8 cellular contexts compared by ENCODE assay signal in genomic region chr1:44677201-44677520, GRCh38. TPM values are rescaled to one million over a fixed set of nuclear protein-coding genes. Genes with fewer than 3 reads are reported as not detected.
A peak's percentile ranks its signal among the peaks of the same experiment; 100 is the strongest.
DNase-seq lines count a peak whose midpoint lies in the region; ATAC-seq and TF ChIP-seq lines count a peak whose summit lies in the region.

No MANE protein-coding gene starts in this region.

- CTCF ChIA-PET in OCI-LY7 (lab: Charles Lee; ENCODE audit: unreplicated experiment), result interaction anchor here (0.8 kb wide), 1 partner anchor 45 kb away, joined by 3 read pairs; no protein-coding TSS in a partner anchor

- H3K27ac ChIP-seq in OCI-LY7 (ENCODE audit: low read depth, low read length, poor library complexity, severe bottlenecking) (peak overlapping the region; percentile 70), tibial nerve (peak overlapping the region in 3 of 4 donors; percentile 68 to 97 (median 93))

- H3K9me2 ChIP-seq in OCI-LY7 (ENCODE audit: insufficient read depth, low read length), result no peaks in the 10 kb centered on the region

- no peaks in the 10 kb centered on the region for H3K27me3 ChIP-seq in tibial nerve

- no peaks in the 10 kb centered on the region for H3K79me2 ChIP-seq in OCI-LY7 (ENCODE audit: insufficient read depth, low read depth, low read length)

- DNase-seq in 8988T (peak; percentile 31), GM12865 (ENCODE audit: low read depth) (peak; percentile 71), OCI-LY7 (ENCODE audit: low spot score) (peak; percentile 66), fibroblast of mammary gland (ENCODE audit: low read depth) (peak; percentile 70), tibial nerve (ENCODE audit: low spot score in 2 of 2) (no peak), omental fat pad (ENCODE audit: low spot score) (no peak)
- DNase-seq in stimulated activated CD4-positive, alpha-beta T cell treated with anti-CD3 and anti-CD28 coated beads, Interleukin-4, amount 100 ng/mL, for 24 hours, result no peak

- TF ChIP-seq CTCF in GM12865 (IDR thresholded peaks at IDR 0.05; ENCODE audit: insufficient read depth, low read depth, low read length, missing control alignments) (peak; percentile 56), OCI-LY7 (conservative IDR thresholded peaks at IDR 0.05; ENCODE audit: low read length) (peak; percentile 91), fibroblast of mammary gland (conservative IDR thresholded peaks at IDR 0.05; ENCODE audit: control insufficient read depth, insufficient read depth, low read depth, low read length) (peak; percentile 58), tibial nerve (IDR thresholded peaks at IDR 0.05) (peak in 2 of 5 experiments; percentile 32 to 54), omental fat pad (IDR thresholded peaks at IDR 0.05) (no peak)

- no peak for ATAC-seq in HG02763 (IDR thresholded peaks at IDR 0.05; ENCODE audit: unreplicated experiment)
- ATAC-seq in omental fat pad (ENCODE audit: low FRiP score), result no peak

- intact Hi-C loops in OCI-LY7 (cut with micrococcal nuclease; ENCODE audit: unreplicated experiment), result loop anchor here (2.0 kb wide), 2 partner anchors 36 to 44 kb away; no protein-coding TSS in a partner anchor

- POLR2A ChIA-PET in OCI-LY7 (lab: Charles Lee), result interaction anchor here (0.6 to 2.1 kb wide), 3 partner anchors 15 to 45 kb away, joined by 3 to 6 read pairs (median 3); no protein-coding TSS in a partner anchor

- BruUV-seq in OCI-LY7 (replicated peaks; lab: Mats Ljungman, UMichigan), result no TSS peak

- H3K4me1 ChIP-seq in OCI-LY7 (ENCODE audit: insufficient read depth, low read length, poor library complexity, severe bottlenecking) (peaks cover 50% of the 10 kb centered on the region), tibial nerve (peaks cover 0 to 60% (median 29%) of the 10 kb centered on the region in 4 donors)

- TF ChIP-seq POLR2A in tibial nerve (IDR thresholded peaks at IDR 0.05), result no peak

- H3K9me3 ChIP-seq in OCI-LY7 (ENCODE audit: low read length) (no peaks in the 10 kb centered on the region), tibial nerve (no peaks in the 10 kb centered on the region)

- no peak for TF ChIP-seq EP300 in tibial nerve (IDR thresholded peaks at IDR 0.05)

- peak overlapping the region; percentile 12; the same call in 1 of the 2 replicates for H2AFZ ChIP-seq in OCI-LY7 (ENCODE audit: low read length)

- 43 to 50% methylated on average over 3 of the region's 3 CpGs for WGBS in tibial nerve, 2 donors

- peak overlapping the region; percentile 59 for H3K4me2 ChIP-seq in OCI-LY7 (ENCODE audit: low read length)

- H3K36me3 ChIP-seq in OCI-LY7 (ENCODE audit: insufficient read depth, low read length) (no peaks in the 10 kb centered on the region), tibial nerve (no peaks in the 10 kb centered on the region)

- H4K20me1 ChIP-seq in OCI-LY7 (ENCODE audit: insufficient read depth, low read length), result no peaks in the 10 kb centered on the region

- no peak overlapping the region for H3K4me3 ChIP-seq in GM12865 (ENCODE audit: low read depth, low read length)
- H3K4me3 ChIP-seq in OCI-LY7 (ENCODE audit: low read depth, low read length, poor library complexity, severe bottlenecking), result peak overlapping the region; percentile 13
- no peak overlapping the region for H3K4me3 ChIP-seq in fibroblast of mammary gland (ENCODE audit: control insufficient read depth, low read depth, low read length)
- no peak overlapping the region for H3K4me3 ChIP-seq in tibial nerve

RNA-seq across cellular contexts. Expression of gene ARMH1, which starts 2.6 kb away (rescaled TPM):
- total RNA-seq in OCI-LY7 (2014; rRNA removed; shearing (Covaris generic)), result 5.3 and 7.8 TPM in 2 replicates
- 7.9 and 8.9 TPM in 2 replicates for total RNA-seq in OCI-LY7 (2022)
- 1 to 10 TPM in 3 of 4 donors, under 1 TPM in 1; 0.66 to 7.1 (median 2.9) TPM for total RNA-seq in tibial nerve
- 1 to 10 TPM in 3 of 4 donors, under 1 TPM in 1; 0.47 to 2.4 (median 1.2) TPM for total RNA-seq in omental fat pad

RNA-seq across cellular contexts. Expression of gene TMEM53, which starts 2.9 kb away (rescaled TPM):
- 5.5 and 6.6 TPM in 2 replicates for total RNA-seq in OCI-LY7 (2014; rRNA removed; shearing (Covaris generic))
- total RNA-seq in OCI-LY7 (2022), result 8.1 and 8.9 TPM in 2 replicates
- total RNA-seq in tibial nerve, result 10 to 100 TPM in 2 of 4 donors, 1 to 10 TPM in 2; 7.2 to 10.5 (median 9.5) TPM
- 10 to 100 TPM in 3 of 4 donors, 1 to 10 TPM in 1; 7.6 to 14.0 (median 10.3) TPM for total RNA-seq in omental fat pad

RNA-seq across cellular contexts. Expression of gene RNU5D-1, which starts 53.8 kb away (rescaled TPM):
- total RNA-seq in OCI-LY7 (2014; rRNA removed; shearing (Covaris generic)), result not detected in 2 replicates
- total RNA-seq in OCI-LY7 (2022), result not detected in 2 replicates
- not detected for total RNA-seq in tibial nerve
- not detected for total RNA-seq in omental fat pad

Comparison
In these comparisons a context has a peak if more than half of its experiments do, and no peak if none do; other contexts are left out.
1. DNase-seq: peak in 8988T (single experiment), GM12865 (single experiment), OCI-LY7 (single experiment) and fibroblast of mammary gland (single experiment); none in tibial nerve (0 of 2), stimulated activated CD4-positive, alpha-beta T cell treated with anti-CD3 and anti-CD28 coated beads, Interleukin-4, amount 100 ng/mL, for 24 hours (single experiment) and omental fat pad (single experiment).
2. CTCF ChIP-seq: peak in GM12865 (single experiment), OCI-LY7 (single experiment) and fibroblast of mammary gland (single experiment); none in omental fat pad (0 of 3).